Comparison of ENCODE assay signal across 1 cellular context in the genomic region with DNA sequence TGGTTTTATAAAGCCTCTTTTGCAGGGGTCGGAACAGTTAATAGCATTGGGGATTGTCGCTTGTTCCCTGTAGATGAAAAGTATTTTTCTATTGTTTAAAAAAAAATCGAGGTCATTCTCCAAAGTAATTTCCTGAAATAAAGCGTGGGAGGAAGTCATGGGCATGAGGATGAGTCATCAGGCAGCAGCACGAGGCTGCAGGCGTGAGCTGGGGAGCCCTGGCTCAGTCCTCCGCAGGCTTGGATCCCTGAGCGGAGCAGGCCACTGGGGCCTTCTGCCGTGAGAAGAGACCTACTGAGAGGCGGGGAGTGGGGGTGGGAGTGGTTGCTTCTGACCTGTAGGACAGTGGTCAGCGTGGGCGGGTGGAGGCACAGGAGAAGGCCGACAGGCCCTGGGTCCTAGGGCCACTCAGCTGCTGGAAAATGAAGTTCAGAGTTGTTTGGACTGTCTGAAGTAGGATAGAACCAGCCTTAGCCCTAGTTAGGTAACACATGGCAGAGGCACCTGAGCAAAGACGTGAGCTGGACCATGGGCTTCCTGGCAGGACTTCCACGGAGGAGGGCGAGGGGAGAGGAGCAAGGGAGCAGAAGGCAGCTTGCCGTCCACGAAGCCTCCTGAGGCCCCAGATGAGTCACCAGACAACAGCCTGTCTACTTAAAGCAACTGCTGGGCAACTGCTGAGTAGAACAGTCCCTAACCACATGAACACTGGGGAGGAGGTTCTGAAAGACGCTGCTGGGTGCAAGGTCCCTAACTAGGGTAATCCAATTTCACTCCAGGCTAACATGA.
A peak's percentile ranks its signal among the peaks of the same experiment; 100 is the strongest.
TF ChIP-seq lines count a peak whose summit lies in the region.

No MANE protein-coding gene starts in this region.

TF ChIP-seq in K562, 482 proteins besides CTCF, POLR2A, EP300 and RAD21 (continued from another document and continues in another):
- TF ChIP-seq, protein P1, sequence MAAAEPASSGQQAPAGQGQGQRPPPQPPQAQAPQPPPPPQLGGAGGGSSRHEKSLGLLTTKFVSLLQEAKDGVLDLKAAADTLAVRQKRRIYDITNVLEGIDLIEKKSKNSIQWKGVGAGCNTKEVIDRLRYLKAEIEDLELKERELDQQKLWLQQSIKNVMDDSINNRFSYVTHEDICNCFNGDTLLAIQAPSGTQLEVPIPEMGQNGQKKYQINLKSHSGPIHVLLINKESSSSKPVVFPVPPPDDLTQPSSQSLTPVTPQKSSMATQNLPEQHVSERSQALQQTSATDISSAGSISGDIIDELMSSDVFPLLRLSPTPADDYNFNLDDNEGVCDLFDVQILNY (CRISPR knock-in tag; IDR thresholded peaks at IDR 0.05): no peak
- TF ChIP-seq, protein P2, sequence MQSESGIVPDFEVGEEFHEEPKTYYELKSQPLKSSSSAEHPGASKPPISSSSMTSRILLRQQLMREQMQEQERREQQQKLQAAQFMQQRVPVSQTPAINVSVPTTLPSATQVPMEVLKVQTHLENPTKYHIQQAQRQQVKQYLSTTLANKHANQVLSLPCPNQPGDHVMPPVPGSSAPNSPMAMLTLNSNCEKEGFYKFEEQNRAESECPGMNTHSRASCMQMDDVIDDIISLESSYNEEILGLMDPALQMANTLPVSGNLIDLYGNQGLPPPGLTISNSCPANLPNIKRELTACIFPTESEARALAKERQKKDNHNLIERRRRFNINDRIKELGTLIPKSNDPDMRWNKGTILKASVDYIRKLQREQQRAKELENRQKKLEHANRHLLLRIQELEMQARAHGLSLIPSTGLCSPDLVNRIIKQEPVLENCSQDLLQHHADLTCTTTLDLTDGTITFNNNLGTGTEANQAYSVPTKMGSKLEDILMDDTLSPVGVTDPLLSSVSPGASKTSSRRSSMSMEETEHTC (IDR thresholded peaks at IDR 0.05): 0 out of 2 replicates have a peak, but pooled peaks have one; percentile 62
- TF ChIP-seq, protein P3, sequence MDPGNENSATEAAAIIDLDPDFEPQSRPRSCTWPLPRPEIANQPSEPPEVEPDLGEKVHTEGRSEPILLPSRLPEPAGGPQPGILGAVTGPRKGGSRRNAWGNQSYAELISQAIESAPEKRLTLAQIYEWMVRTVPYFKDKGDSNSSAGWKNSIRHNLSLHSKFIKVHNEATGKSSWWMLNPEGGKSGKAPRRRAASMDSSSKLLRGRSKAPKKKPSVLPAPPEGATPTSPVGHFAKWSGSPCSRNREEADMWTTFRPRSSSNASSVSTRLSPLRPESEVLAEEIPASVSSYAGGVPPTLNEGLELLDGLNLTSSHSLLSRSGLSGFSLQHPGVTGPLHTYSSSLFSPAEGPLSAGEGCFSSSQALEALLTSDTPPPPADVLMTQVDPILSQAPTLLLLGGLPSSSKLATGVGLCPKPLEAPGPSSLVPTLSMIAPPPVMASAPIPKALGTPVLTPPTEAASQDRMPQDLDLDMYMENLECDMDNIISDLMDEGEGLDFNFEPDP (CRISPR knock-in tag; IDR thresholded peaks at IDR 0.05): no peak
- TF ChIP-seq JUND (IDR thresholded peaks at IDR 0.05; ENCODE audit: borderline replicate concordance, low read depth, low read length) (peak; percentile 99), JUND (tag; IDR thresholded peaks at IDR 0.05; ENCODE audit: borderline replicate concordance, low read depth, low read length) (peak; percentile 96), SMAD2 (IDR thresholded peaks at IDR 0.05; ENCODE audit: low read depth, low read length) (no peak), SP1 (CRISPR knock-in tag; IDR thresholded peaks at IDR 0.05) (peak; percentile 32; the same call in 1 of the 2 replicates), ZNF347 (CRISPR knock-in tag; IDR thresholded peaks at IDR 0.05; ENCODE audit: low read depth) (no peak), ZBTB8A (IDR thresholded peaks at IDR 0.05; ENCODE audit: partially characterized antibody) (no peak), FOXP1 (CRISPR knock-in tag; IDR thresholded peaks at IDR 0.05) (peak; percentile 57; the same call in 1 of the 2 replicates), MEF2D (tag; conservative IDR thresholded peaks at IDR 0.05; ENCODE audit: low read depth) (peak; percentile 74), RBBP5 (IDR thresholded peaks at IDR 0.05; ENCODE audit: borderline replicate concordance, insufficient read depth, low read length, poor library complexity, severe bottlenecking) (no peak), ZKSCAN8 (CRISPR knock-in tag; IDR thresholded peaks at IDR 0.05) (peak; percentile 85; the same call in 1 of the 2 replicates), CHD2 (IDR thresholded peaks at IDR 0.05; ENCODE audit: low read depth, low read length) (no peak), TAF7 (tag; IDR thresholded peaks at IDR 0.05) (0 out of 2 replicates have a peak, but pooled peaks have one; percentile 19), RNF2 (IDR thresholded peaks at IDR 0.05) (peak; percentile 66), NRF1 (conservative IDR thresholded peaks at IDR 0.05 in 1 of 2, IDR thresholded peaks at IDR 0.05 in 1 of 2) (peak in 1 of 2 experiments; percentile 24; a peak in 1 of 4 replicates), THRAP3 (IDR thresholded peaks at IDR 0.05; ENCODE audit: borderline replicate concordance) (no peak), ZNF75A (CRISPR knock-in tag; IDR thresholded peaks at IDR 0.05) (no peak), SMAD1 (IDR thresholded peaks at IDR 0.05; ENCODE audit: low read depth, low read length, partially characterized antibody) (no peak), GTF2E2 (tag; IDR thresholded peaks at IDR 0.05) (no peak), TRIM28 (IDR thresholded peaks at IDR 0.05) (peak; percentile 61; the same call in 1 of the 2 replicates), KDM2B (CRISPR knock-in tag; IDR thresholded peaks at IDR 0.05) (no peak), SMARCA4 (IDR thresholded peaks at IDR 0.05) (peak; percentile 64; the same call in 1 of the 2 replicates), PCBP2 (IDR thresholded peaks at IDR 0.05; ENCODE audit: low read depth, low read length, poor library complexity, severe bottlenecking) (no peak), FOSL1 (tag; conservative IDR thresholded peaks at IDR 0.05) (peak; percentile 99), BRCA1 (IDR thresholded peaks at IDR 0.05) (no peak), BRCA1 (CRISPR knock-in tag; IDR thresholded peaks at IDR 0.05) (no peak), PTTG1 (tag; IDR thresholded peaks at IDR 0.05; ENCODE audit: low read depth) (no peak)
- TF ChIP-seq, protein P4, sequence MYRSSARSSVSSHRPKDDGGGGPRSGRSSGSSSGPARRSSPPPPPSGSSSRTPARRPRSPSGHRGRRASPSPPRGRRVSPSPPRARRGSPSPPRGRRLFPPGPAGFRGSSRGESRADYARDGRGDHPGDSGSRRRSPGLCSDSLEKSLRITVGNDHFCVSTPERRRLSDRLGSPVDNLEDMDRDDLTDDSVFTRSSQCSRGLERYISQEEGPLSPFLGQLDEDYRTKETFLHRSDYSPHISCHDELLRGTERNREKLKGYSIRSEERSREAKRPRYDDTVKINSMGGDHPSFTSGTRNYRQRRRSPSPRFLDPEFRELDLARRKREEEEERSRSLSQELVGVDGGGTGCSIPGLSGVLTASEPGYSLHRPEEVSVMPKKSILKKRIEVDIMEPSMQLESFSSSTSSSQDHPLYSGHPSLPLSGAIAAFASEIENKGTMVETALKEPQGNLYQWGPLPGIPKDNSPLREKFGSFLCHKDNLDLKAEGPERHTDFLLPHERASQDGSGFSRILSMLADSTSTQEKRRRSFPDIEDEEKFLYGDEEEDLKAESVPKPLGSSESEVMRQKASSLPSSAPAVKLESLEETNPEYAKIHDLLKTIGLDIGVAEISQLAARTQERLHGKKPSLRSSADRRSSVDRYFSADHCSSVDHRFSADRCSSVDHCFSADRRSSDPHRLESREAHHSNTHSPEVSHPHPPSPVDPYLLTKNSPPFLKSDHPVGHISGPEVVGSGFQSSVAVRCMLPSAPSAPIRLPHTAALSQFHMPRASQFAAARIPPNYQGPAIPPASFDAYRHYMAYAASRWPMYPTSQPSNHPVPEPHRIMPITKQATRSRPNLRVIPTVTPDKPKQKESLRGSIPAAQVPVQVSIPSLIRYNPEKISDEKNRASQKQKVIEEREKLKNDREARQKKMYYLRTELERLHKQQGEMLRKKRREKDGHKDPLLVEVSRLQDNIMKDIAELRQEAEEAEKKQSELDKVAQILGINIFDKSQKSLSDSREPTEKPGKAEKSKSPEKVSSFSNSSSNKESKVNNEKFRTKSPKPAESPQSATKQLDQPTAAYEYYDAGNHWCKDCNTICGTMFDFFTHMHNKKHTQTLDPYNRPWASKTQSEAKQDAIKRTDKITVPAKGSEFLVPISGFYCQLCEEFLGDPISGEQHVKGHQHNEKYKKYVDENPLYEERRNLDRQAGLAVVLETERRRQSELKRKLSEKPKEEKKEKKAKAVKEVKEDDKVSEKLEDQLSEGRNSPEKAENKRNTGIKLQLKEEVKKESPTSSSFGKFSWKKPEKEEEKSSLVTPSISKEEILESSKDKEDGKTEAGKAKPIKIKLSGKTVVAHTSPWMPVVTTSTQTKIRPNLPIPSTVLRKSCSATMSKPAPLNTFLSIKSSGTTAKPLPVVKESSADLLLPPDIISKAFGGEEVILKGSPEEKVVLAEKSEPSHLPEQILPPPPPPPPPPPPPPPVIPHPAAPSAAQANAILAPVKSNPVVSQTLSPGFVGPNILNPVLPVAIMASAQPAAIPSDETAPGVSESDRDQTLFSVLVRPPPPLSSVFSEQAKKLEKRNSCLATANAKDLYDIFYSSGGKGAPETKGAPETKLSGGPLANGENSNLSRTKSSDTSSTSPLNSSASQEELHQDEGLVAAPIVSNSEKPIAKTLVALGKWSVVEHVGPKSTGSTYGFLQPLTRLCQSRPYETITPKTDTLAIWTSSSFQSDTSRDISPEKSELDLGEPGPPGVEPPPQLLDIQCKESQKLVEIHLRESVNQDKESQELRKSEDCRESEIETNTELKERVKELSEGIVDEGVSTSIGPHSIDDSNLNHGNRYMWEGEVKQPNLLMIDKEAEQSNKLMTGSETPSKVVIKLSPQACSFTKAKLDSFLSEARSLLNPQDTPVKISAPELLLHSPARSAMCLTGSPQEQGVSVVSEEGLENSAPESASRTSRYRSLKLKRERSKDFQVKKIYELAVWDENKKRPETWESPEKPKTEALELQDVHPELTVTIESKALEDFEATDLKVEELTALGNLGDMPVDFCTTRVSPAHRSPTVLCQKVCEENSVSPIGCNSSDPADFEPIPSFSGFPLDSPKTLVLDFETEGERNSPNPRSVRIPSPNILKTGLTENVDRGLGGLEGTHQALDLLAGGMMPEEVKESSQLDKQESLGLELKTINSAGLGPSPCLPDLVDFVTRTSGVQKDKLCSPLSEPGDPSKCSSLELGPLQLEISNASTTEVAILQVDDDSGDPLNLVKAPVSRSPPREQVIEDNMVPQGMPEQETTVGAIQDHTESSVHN (IDR thresholded peaks at IDR 0.05; ENCODE audit: borderline replicate concordance in 1 of 2, low read depth in 1 of 2): 0 out of 4 replicates have a peak, but pooled peaks of 1 of the 2 experiments have one; percentile 7
- TF ChIP-seq, protein P5, sequence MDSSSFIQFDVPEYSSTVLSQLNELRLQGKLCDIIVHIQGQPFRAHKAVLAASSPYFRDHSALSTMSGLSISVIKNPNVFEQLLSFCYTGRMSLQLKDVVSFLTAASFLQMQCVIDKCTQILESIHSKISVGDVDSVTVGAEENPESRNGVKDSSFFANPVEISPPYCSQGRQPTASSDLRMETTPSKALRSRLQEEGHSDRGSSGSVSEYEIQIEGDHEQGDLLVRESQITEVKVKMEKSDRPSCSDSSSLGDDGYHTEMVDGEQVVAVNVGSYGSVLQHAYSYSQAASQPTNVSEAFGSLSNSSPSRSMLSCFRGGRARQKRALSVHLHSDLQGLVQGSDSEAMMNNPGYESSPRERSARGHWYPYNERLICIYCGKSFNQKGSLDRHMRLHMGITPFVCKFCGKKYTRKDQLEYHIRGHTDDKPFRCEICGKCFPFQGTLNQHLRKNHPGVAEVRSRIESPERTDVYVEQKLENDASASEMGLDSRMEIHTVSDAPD (CRISPR knock-in tag; IDR thresholded peaks at IDR 0.05): peak; percentile 15; the same call in 1 of the 2 replicates
- TF ChIP-seq, protein P6, sequence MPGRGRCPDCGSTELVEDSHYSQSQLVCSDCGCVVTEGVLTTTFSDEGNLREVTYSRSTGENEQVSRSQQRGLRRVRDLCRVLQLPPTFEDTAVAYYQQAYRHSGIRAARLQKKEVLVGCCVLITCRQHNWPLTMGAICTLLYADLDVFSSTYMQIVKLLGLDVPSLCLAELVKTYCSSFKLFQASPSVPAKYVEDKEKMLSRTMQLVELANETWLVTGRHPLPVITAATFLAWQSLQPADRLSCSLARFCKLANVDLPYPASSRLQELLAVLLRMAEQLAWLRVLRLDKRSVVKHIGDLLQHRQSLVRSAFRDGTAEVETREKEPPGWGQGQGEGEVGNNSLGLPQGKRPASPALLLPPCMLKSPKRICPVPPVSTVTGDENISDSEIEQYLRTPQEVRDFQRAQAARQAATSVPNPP (IDR thresholded peaks at IDR 0.05; ENCODE audit: borderline replicate concordance, insufficient read depth, insufficient read length): no peak
- TF ChIP-seq, protein P7, sequence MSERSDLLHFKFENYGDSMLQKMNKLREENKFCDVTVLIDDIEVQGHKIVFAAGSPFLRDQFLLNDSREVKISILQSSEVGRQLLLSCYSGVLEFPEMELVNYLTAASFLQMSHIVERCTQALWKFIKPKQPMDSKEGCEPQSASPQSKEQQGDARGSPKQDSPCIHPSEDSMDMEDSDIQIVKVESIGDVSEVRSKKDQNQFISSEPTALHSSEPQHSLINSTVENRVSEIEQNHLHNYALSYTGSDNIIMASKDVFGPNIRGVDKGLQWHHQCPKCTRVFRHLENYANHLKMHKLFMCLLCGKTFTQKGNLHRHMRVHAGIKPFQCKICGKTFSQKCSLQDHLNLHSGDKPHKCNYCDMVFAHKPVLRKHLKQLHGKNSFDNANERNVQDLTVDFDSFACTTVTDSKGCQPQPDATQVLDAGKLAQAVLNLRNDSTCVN (CRISPR knock-in tag; IDR thresholded peaks at IDR 0.05): no peak
- TF ChIP-seq, protein P8, sequence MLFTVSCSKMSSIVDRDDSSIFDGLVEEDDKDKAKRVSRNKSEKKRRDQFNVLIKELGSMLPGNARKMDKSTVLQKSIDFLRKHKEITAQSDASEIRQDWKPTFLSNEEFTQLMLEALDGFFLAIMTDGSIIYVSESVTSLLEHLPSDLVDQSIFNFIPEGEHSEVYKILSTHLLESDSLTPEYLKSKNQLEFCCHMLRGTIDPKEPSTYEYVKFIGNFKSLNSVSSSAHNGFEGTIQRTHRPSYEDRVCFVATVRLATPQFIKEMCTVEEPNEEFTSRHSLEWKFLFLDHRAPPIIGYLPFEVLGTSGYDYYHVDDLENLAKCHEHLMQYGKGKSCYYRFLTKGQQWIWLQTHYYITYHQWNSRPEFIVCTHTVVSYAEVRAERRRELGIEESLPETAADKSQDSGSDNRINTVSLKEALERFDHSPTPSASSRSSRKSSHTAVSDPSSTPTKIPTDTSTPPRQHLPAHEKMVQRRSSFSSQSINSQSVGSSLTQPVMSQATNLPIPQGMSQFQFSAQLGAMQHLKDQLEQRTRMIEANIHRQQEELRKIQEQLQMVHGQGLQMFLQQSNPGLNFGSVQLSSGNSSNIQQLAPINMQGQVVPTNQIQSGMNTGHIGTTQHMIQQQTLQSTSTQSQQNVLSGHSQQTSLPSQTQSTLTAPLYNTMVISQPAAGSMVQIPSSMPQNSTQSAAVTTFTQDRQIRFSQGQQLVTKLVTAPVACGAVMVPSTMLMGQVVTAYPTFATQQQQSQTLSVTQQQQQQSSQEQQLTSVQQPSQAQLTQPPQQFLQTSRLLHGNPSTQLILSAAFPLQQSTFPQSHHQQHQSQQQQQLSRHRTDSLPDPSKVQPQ (CRISPR knock-in tag; IDR thresholded peaks at IDR 0.05; ENCODE audit: borderline replicate concordance): no peak
- TF ChIP-seq, protein P9, sequence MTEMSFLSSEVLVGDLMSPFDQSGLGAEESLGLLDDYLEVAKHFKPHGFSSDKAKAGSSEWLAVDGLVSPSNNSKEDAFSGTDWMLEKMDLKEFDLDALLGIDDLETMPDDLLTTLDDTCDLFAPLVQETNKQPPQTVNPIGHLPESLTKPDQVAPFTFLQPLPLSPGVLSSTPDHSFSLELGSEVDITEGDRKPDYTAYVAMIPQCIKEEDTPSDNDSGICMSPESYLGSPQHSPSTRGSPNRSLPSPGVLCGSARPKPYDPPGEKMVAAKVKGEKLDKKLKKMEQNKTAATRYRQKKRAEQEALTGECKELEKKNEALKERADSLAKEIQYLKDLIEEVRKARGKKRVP (CRISPR knock-in tag; IDR thresholded peaks at IDR 0.05): no peak
